Comparison of ENCODE assay signal across 23 cellular contexts in genomic region chr18:35547008-35547605, GRCh38.
"Had no signal": no experiment of that assay in that cellular context is flagged by ENCODE, and none has a peak within 500 bp of the region (broad histone marks: within the 10 kb centered on the region; RNA-seq: fewer than 3 reads in every experiment).

No MANE protein-coding gene starts in this region.

- DNase-seq: activated B cell treated with CpG ODN at 0.5 μM for 24 hours; activated CD4-positive, alpha-beta T cell treated with anti-CD3 and anti-CD28 coated beads for 1 hour; activated CD4-positive, alpha-beta T cell treated with anti-CD3 and anti-CD28 coated beads, Interleukin-2, amount 10 ng/mL, durations not matched to agents 24 days and 14 days; activated CD4-positive, alpha-beta T cell treated with anti-CD3 and anti-CD28 coated beads, Interleukin-2, amount 50 U/mL, for 48 hours; activated CD8-positive, alpha-beta memory T cell treated with anti-CD3 and anti-CD28 coated beads, Interleukin-2, amount 10 ng/mL, durations not matched to agents 7 days and 5 days; activated effector memory CD4-positive, alpha-beta T cell treated with anti-CD3 and anti-CD28 coated beads, Interleukin-2, amount 50 U/mL, for 16 hours; activated naive CD4-positive, alpha-beta T cell treated with anti-CD3 and anti-CD28 coated beads, Interleukin-2, amount 50 U/mL, for 16 hours; activated T-cell treated with anti-CD3 and anti-CD28 coated beads, Interleukin-2, amount 50 U/mL, for 4 hours; body of pancreas; central memory CD4-positive, alpha-beta T cell; MG63; MV-4-11; NCI-H1092 treated with DMSO at 0.1 percent for 48 hours; NCI-H1417 treated with DMSO at 0.1 percent for 48 hours; NCI-H1694 treated with DMSO at 0.1 percent for 48 hours; NCI-H2029 treated with DMSO at 0.1 percent for 48 hours; NCI-H446; NCI-H524; PC-3; SHP77 treated with DMSO at 0.1 percent for 48 hours; T-helper 17 cell; T-helper 9 cell had no signal

- H3K4me3 ChIP-seq: ascending aorta, body of pancreas, MG63 had no signal

- H3K9me3 Mint-ChIP-seq: activated T-cell treated with anti-CD3 and anti-CD28 coated beads, Interleukin-2, amount 50 U/mL, for 4 hours had no signal

- H3K27me3 Mint-ChIP-seq: activated B cell treated with CpG ODN at 0.5 μM for 24 hours, T-helper 17 cell had no signal

- H3K27ac ChIP-seq: ascending aorta, body of pancreas had no signal

- H3K27me3 ChIP-seq: ascending aorta, body of pancreas, MG63 had no signal

- H3K9me3 ChIP-seq: ascending aorta, body of pancreas, MG63 had no signal

- H3K4me1 ChIP-seq: ascending aorta, body of pancreas had no signal

- H3K27ac Mint-ChIP-seq: activated B cell treated with CpG ODN at 0.5 μM for 24 hours; activated CD4-positive, alpha-beta T cell treated with anti-CD3 and anti-CD28 coated beads, Interleukin-2, amount 10 ng/mL, durations not matched to agents 24 days and 14 days; activated CD8-positive, alpha-beta memory T cell treated with anti-CD3 and anti-CD28 coated beads, Interleukin-2, amount 10 ng/mL, durations not matched to agents 7 days and 5 days; T-helper 17 cell had no signal

- ATAC-seq: activated CD8-positive, alpha-beta memory T cell treated with anti-CD3 and anti-CD28 coated beads, Interleukin-2, amount 10 ng/mL, durations not matched to agents 7 days and 5 days; activated T-cell treated with anti-CD3 and anti-CD28 coated beads, Interleukin-2, amount 50 U/mL, for 4 hours; body of pancreas; PC-3; T-helper 17 cell had no signal

- H3K36me3 ChIP-seq: ascending aorta, MG63 had no signal

- H3K4me3 Mint-ChIP-seq: activated B cell treated with CpG ODN at 0.5 μM for 24 hours; activated CD4-positive, alpha-beta T cell treated with anti-CD3 and anti-CD28 coated beads, Interleukin-2, amount 10 ng/mL, durations not matched to agents 24 days and 14 days; activated CD8-positive, alpha-beta memory T cell treated with anti-CD3 and anti-CD28 coated beads, Interleukin-2, amount 10 ng/mL, durations not matched to agents 7 days and 5 days; activated T-cell treated with anti-CD3 and anti-CD28 coated beads, Interleukin-2, amount 50 U/mL, for 4 hours; T-helper 17 cell had no signal

- H3K4me1 Mint-ChIP-seq: activated B cell treated with CpG ODN at 0.5 μM for 24 hours; activated CD4-positive, alpha-beta T cell treated with anti-CD3 and anti-CD28 coated beads, Interleukin-2, amount 10 ng/mL, durations not matched to agents 24 days and 14 days; activated CD8-positive, alpha-beta memory T cell treated with anti-CD3 and anti-CD28 coated beads, Interleukin-2, amount 10 ng/mL, durations not matched to agents 7 days and 5 days; T-helper 17 cell had no signal
